Comparison of ENCODE assay signal across 22 cellular contexts in the genomic region with DNA sequence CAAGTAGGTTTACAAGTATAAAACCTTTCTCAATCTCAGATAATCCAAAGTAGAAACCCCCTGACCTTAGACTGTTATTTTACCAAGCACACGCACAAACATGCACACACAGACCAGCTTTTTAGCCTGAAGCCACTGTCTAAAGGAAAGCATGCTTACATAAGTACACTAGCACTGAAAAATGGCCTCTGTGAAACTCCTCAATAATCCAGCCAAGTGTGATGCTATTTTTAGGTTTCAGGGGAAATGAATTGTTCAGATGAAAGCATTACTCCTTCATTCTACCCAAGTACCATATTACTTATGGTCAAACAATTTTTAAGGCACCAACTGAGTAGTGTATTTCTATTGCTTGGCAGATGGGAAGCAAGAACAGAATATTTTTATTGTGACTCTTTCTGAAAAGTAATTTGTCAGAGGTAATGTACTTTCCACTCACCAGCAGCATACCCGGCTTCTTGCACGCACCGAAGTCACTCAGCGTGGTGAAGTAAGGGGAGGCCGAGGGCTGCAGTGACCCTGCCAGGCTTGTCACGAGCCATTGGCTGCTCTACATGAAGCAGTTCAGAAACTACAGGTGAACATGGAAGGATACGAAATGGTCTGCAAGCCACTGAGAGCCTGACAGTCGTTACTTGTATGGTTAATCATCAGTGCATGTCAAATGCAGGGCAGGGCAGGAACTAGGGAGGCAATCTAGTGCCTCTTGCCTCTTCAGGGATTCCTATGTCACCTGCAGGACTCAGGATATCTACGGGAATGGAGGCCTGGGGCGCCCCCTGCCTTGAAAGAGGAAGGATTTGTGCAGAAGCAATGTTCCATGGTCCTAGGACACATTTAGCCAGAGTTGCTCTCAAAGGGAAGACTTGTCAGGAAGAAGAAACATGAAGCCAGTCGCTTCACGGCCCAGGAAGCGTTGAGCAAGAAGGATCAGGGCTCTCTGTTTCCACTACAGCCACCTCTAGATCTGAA.
DNase-seq lines count a peak whose midpoint lies in the region; ATAC-seq and TF ChIP-seq lines count a peak whose summit lies in the region.
"Had no signal": no experiment of that assay in that cellular context is flagged by ENCODE, and none has a peak within 500 bp of the region (broad histone marks: within the 10 kb centered on the region; RNA-seq: fewer than 3 reads in every experiment).

No MANE protein-coding gene starts in this region.

- H3K36me3 ChIP-seq in NT2/D1 (ENCODE audit: insufficient read depth, insufficient read length, low read length): peaks cover 7% of the 10 kb centered on the region
- H3K36me3 ChIP-seq in hepatocyte (replicated peaks; ENCODE audit: insufficient read depth, low read depth): no peaks in the 10 kb centered on the region
- no peaks in the 10 kb centered on the region for H3K36me3 ChIP-seq in CD8-positive, alpha-beta T cell (ENCODE audit: insufficient read depth, low read length)
- H3K36me3 ChIP-seq: esophagus squamous epithelium, right atrium auricular region had no signal

- POLR2A ChIA-PET in CD8-positive, alpha-beta T cell (lab: Charles Lee): no interaction called here

- no peak overlapping the region for H3K27ac Mint-ChIP-seq in CD8-positive, alpha-beta T cell
- H3K27ac Mint-ChIP-seq: activated CD8-positive, alpha-beta T cell treated with anti-CD3 and anti-CD28 coated beads for 36 hours; activated naive CD8-positive, alpha-beta T cell treated with anti-CD3 and anti-CD28 coated beads, Interleukin-2, amount 50 U/mL, for 24 hours; activated T-helper 1 cell treated with anti-CD3 and anti-CD28 coated beads, Interleukin-12 subunit alpha, Interleukin-12 subunit beta, Interleukin-2, Interleukin-4 antibody, amounts not matched to agents 30 ng/mL and 10 ng/mL and 1 ng/mL, durations not matched to agents 14 hours and 24 hours and 36 hours; CD14-positive monocyte; HFFc6 had no signal

- ATAC-seq in GM18519 (IDR thresholded peaks at IDR 0.05; ENCODE audit: low FRiP score, unreplicated experiment) (no peak), HG03565 (IDR thresholded peaks at IDR 0.05; ENCODE audit: unreplicated experiment) (no peak)
- ATAC-seq in CD8-positive, alpha-beta T cell: no peak
- ATAC-seq: activated CD8-positive, alpha-beta T cell treated with anti-CD3 and anti-CD28 coated beads for 36 hours; activated naive CD8-positive, alpha-beta T cell treated with anti-CD3 and anti-CD28 coated beads, Interleukin-2, amount 50 U/mL, for 24 hours; stimulated activated naive CD8-positive, alpha-beta T cell treated with anti-CD3 and anti-CD28 coated beads, Interleukin-15, Interleukin-2, amounts not matched to agents 100 U/mL and 50 U/mL, for 24 hours had no signal

- no peaks in the 10 kb centered on the region for H3K9me3 ChIP-seq in NT2/D1 (ENCODE audit: insufficient read depth, low read length)
- no peaks in the 10 kb centered on the region for H3K9me3 ChIP-seq in hepatocyte (ENCODE audit: low read depth)
- no peaks in the 10 kb centered on the region for H3K9me3 ChIP-seq in CD8-positive, alpha-beta T cell (ENCODE audit: low read length)
- H3K9me3 ChIP-seq: A549, esophagus squamous epithelium, right atrium auricular region had no signal

- H3K4me1 Mint-ChIP-seq in CD8-positive, alpha-beta T cell (ENCODE audit: low read depth): no peaks in the 10 kb centered on the region
- H3K4me1 Mint-ChIP-seq: activated naive CD8-positive, alpha-beta T cell treated with anti-CD3 and anti-CD28 coated beads, Interleukin-2, amount 50 U/mL, for 24 hours; CD14-positive monocyte had no signal

- no peaks in the 10 kb centered on the region for H3K27me3 ChIP-seq in NT2/D1 (ENCODE audit: insufficient read depth, insufficient read length)
- no peaks in the 10 kb centered on the region for H3K27me3 ChIP-seq in hepatocyte
- no peaks in the 10 kb centered on the region for H3K27me3 ChIP-seq in CD8-positive, alpha-beta T cell (ENCODE audit: insufficient read depth, low read length)
- H3K27me3 ChIP-seq: right atrium auricular region had no signal

- H3K4me1 ChIP-seq in NT2/D1 (ENCODE audit: insufficient read depth, insufficient read length) (peaks cover 4% of the 10 kb centered on the region), hepatocyte (ENCODE audit: insufficient read depth) (no peaks in the 10 kb centered on the region)
- H3K4me1 ChIP-seq in CD8-positive, alpha-beta T cell (ENCODE audit: insufficient read depth, low read length): no peaks in the 10 kb centered on the region

- DNase-seq in NCI-H510A (lab: John Stamatoyannopoulos, UW): peak; percentile 1
- no peak for DNase-seq in NCI-H510A treated with DMSO at 0.1 percent for 48 hours (lab: John Stamatoyannopoulos, UW)
- peak; percentile 18 for DNase-seq in NT2/D1 (ENCODE audit: low read depth, low spot score)
- DNase-seq in hepatocyte (ENCODE audit: low spot score): peak; percentile 21
- peak; percentile 35 for DNase-seq in retina
- DNase-seq in CD8-positive, alpha-beta T cell: no peak
- DNase-seq: activated CD8-positive, alpha-beta T cell treated with anti-CD3 and anti-CD28 coated beads for 36 hours; activated naive CD8-positive, alpha-beta T cell treated with anti-CD3 and anti-CD28 coated beads, Interleukin-2, amount 50 U/mL, for 24 hours; DND-41; esophagus squamous epithelium; glutamatergic neuron; HFFc6; kidney; NCI-H1694 treated with DMSO at 0.1 percent for 48 hours; NCI-H774; stimulated activated naive CD8-positive, alpha-beta T cell treated with anti-CD3 and anti-CD28 coated beads, Interleukin-15, Interleukin-2, amounts not matched to agents 100 U/mL and 50 U/mL, for 24 hours had no signal

- H3K4me2 ChIP-seq in hepatocyte: no peak overlapping the region

- H3K27me3 Mint-ChIP-seq in CD8-positive, alpha-beta T cell (ENCODE audit: low read depth): peaks cover 3% of the 10 kb centered on the region
- H3K27me3 Mint-ChIP-seq: activated CD8-positive, alpha-beta T cell treated with anti-CD3 and anti-CD28 coated beads for 36 hours; activated naive CD8-positive, alpha-beta T cell treated with anti-CD3 and anti-CD28 coated beads, Interleukin-2, amount 50 U/mL, for 24 hours had no signal

- WGBS in hepatocyte (ENCODE audit: low lambda C conversion rate, missing lambda C conversion rate): 72% methylated on average over 14 of the region's 14 CpGs

- no peaks in the 10 kb centered on the region for H3K36me3 Mint-ChIP-seq in CD8-positive, alpha-beta T cell
- H3K36me3 Mint-ChIP-seq: CD14-positive monocyte had no signal

- intact Hi-C loops in CD8-positive, alpha-beta T cell (cut with DNase I, micrococcal nuclease): no loop called here

- no peak for TF ChIP-seq CTCF in hepatocyte (IDR thresholded peaks at IDR 0.05; ENCODE audit: poor library complexity)
- no peak for TF ChIP-seq CTCF in CD8-positive, alpha-beta T cell (IDR thresholded peaks at IDR 0.05)

- no peaks in the 10 kb centered on the region for H3K79me2 ChIP-seq in hepatocyte

- no peak overlapping the region for H2AFZ ChIP-seq in hepatocyte

- peaks cover 5% of the 10 kb centered on the region for H3K9me3 Mint-ChIP-seq in CD8-positive, alpha-beta T cell

- no peaks in the 10 kb centered on the region for H4K20me1 ChIP-seq in hepatocyte (ENCODE audit: insufficient read depth, poor library complexity, severe bottlenecking)

- H3K9me2 ChIP-seq in hepatocyte (replicated peaks; ENCODE audit: insufficient read depth): no peaks in the 10 kb centered on the region

- H3K4me3 ChIP-seq in NT2/D1 (ENCODE audit: insufficient read length, low read depth) (no peak overlapping the region), hepatocyte (no peak overlapping the region)
- no peak overlapping the region for H3K4me3 ChIP-seq in CD8-positive, alpha-beta T cell (ENCODE audit: low read depth, low read length)
- H3K4me3 ChIP-seq: A549, esophagus squamous epithelium, right atrium auricular region had no signal

- H3K9ac ChIP-seq in NT2/D1 (ENCODE audit: insufficient read length, low read depth): no peak overlapping the region

- H3K4me3 Mint-ChIP-seq in CD8-positive, alpha-beta T cell: no peak overlapping the region
- H3K4me3 Mint-ChIP-seq: activated CD8-positive, alpha-beta T cell treated with anti-CD3 and anti-CD28 coated beads for 36 hours; activated naive CD8-positive, alpha-beta T cell treated with anti-CD3 and anti-CD28 coated beads, Interleukin-2, amount 50 U/mL, for 24 hours; activated T-helper 1 cell treated with anti-CD3 and anti-CD28 coated beads, Interleukin-12 subunit alpha, Interleukin-12 subunit beta, Interleukin-2, Interleukin-4 antibody, amounts not matched to agents 30 ng/mL and 10 ng/mL and 1 ng/mL, durations not matched to agents 14 hours and 24 hours and 36 hours; HFFc6 had no signal

- H3K27ac ChIP-seq in hepatocyte: no peak overlapping the region
- no peak overlapping the region for H3K27ac ChIP-seq in CD8-positive, alpha-beta T cell (ENCODE audit: low read depth, low read length)
- H3K27ac ChIP-seq: esophagus squamous epithelium had no signal

- CTCF ChIA-PET in CD8-positive, alpha-beta T cell (lab: Charles Lee): no interaction called here

Comparison
In these comparisons a context has a peak if more than half of its experiments do, and no peak if none do; other contexts are left out.
1. DNase-seq: peak in NCI-H510A (single experiment), NT2/D1 (single experiment), hepatocyte (single experiment) and retina (single experiment); none in NCI-H510A treated with DMSO at 0.1 percent for 48 hours (single experiment) and CD8-positive, alpha-beta T cell (0 of 7).